ENCODE assay signal across 1 cellular context in genomic region chr2:97608745-97609144, GRCh38.
TF ChIP-seq lines count a peak whose summit lies in the region.

No MANE protein-coding gene starts in this region.

TF ChIP-seq in K562, 482 proteins besides CTCF, POLR2A, EP300 and RAD21:
- TF ChIP-seq USF2 (CRISPR knock-in tag; IDR thresholded peaks at IDR 0.05) (peak; percentile 41; the same call in 1 of the 2 replicates), RAD51 (IDR thresholded peaks at IDR 0.05; ENCODE audit: borderline replicate concordance, low read depth) (peak; percentile 59; the same call in 1 of the 2 replicates)
TF ChIP-seq in K562: peak in this region for 2; not testable (repeated sequence) for 480.
